ENCODE assay signal across 8 cellular contexts in the genomic region with DNA sequence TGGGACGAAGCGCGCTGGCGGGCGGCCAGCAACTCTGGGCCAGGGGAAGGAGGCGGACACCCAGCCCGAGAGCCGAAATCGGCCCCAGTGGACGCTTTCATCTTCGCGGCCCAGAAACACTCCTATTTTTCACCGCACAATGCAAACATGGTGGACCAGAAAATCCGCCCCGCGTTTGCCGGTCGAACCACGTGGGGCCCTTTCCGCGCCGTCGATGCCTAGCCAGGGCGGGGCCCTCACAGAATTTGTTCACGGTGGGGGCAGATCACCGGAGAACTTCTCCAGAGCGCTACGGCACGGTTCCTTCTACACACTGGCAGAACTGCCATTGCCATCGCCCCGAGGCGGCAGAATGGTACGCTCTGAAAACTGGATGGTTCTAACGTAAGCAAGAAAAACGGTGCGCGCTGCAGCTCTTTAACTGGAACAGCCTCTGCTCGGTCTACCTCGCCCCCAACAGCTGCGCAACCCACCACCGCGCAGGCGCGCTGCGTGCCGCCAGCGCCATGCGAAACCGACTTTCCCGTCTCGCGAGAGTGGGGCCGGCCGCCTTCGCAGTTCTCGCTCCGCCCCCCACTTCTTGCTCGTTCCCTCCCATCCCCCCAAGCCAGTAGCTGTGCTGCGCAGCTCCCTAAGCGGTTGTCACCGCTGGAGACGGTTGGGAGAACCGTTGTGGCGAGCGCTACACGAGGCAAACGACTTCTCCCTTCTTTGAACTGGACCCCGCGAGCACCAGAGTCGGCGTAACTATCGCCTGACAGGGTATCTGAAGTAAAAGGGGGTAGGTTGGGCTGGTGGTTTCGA.
DNase-seq lines count a peak whose midpoint lies in the region; ATAC-seq and TF ChIP-seq lines count a peak whose summit lies in the region.

A gene with protein sequence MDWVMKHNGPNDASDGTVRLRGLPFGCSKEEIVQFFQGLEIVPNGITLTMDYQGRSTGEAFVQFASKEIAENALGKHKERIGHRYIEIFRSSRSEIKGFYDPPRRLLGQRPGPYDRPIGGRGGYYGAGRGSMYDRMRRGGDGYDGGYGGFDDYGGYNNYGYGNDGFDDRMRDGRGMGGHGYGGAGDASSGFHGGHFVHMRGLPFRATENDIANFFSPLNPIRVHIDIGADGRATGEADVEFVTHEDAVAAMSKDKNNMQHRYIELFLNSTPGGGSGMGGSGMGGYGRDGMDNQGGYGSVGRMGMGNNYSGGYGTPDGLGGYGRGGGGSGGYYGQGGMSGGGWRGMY (plus strand): TSS at position 610 of the 804 bp plus-strand sequence. CDS start 5,158 bp downstream, outside the sequence.

- DNase-seq in NCI-H2081 treated with DMSO at 0.1 percent for 48 hours (lab: John Stamatoyannopoulos, UW) (peak; percentile 72), T1000 (lab: John Stamatoyannopoulos, UW) (peak; percentile 97), astrocyte of the hippocampus (ENCODE audit: low read depth, low spot score) (peak; percentile 100), hippocampal formation (lab: John Stamatoyannopoulos, UW) (peak; percentile 94 to 98), retina (peak; percentile 99)

- H3K27ac ChIP-seq in 22Rv1: peak within 1 kb of the TSS; percentile 99

- ATAC-seq in GM18519 (IDR thresholded peaks at IDR 0.05; ENCODE audit: low FRiP score, unreplicated experiment): peak; percentile 78
- peak; percentile 84 for ATAC-seq in HG03045 (IDR thresholded peaks at IDR 0.05; ENCODE audit: unreplicated experiment)

- no peak for TF ChIP-seq CTCF in 22Rv1 (IDR thresholded peaks at IDR 0.05)

Comparison
In these comparisons a context has a peak if more than half of its experiments do, and no peak if none do; other contexts are left out.
1. Peak in every context shown above with its lines: DNase-seq, ATAC-seq and H3K27ac ChIP-seq.